Comparison of ENCODE assay signal across 2 cellular contexts in genomic region chr6:6646859-6647258, GRCh38.
TF ChIP-seq lines count a peak whose summit lies in the region.

No MANE protein-coding gene starts in this region.

TF ChIP-seq in GM23338, 12 proteins besides CTCF, POLR2A, EP300 and RAD21:
- TF ChIP-seq STAT1 (IDR thresholded peaks at IDR 0.05; ENCODE audit: unreplicated experiment) (no peak), REST (IDR thresholded peaks at IDR 0.05; ENCODE audit: unreplicated experiment) (no peak), ZNF331 (CRISPR knock-in tag; IDR thresholded peaks at IDR 0.05; ENCODE audit: low read depth) (no peak), JUNB (IDR thresholded peaks at IDR 0.05; ENCODE audit: unreplicated experiment) (no peak), EZH2phosphoT487 (IDR thresholded peaks at IDR 0.05; ENCODE audit: unreplicated experiment) (no peak), ZNF462 (CRISPR knock-in tag; IDR thresholded peaks at IDR 0.05) (no peak), POLR2AphosphoS5 (IDR thresholded peaks at IDR 0.05; ENCODE audit: low read depth) (no peak), ETS1 (IDR thresholded peaks at IDR 0.05) (no peak)

TF ChIP-seq in H1, 55 proteins besides CTCF, POLR2A, EP300 and RAD21:
- TF ChIP-seq CHD7 (IDR thresholded peaks at IDR 0.05; ENCODE audit: insufficient replicate concordance, low read length) (no peak), TAF1 (IDR thresholded peaks at IDR 0.05; ENCODE audit: low read depth, low read length) (no peak), HDAC2 (IDR thresholded peaks at IDR 0.05; ENCODE audit: borderline replicate concordance in 1 of 2, low read depth in 2 of 2, low read length in 2 of 2) (no peak), CHD1 (IDR thresholded peaks at IDR 0.05; ENCODE audit: low read depth, low read length) (no peak), FOSL1 (IDR thresholded peaks at IDR 0.05; ENCODE audit: insufficient read depth, low read depth, low read length) (no peak), KDM5A (IDR thresholded peaks at IDR 0.05; ENCODE audit: low read length) (no peak), TAF7 (optimal IDR thresholded peaks at IDR 0.05; ENCODE audit: borderline replicate concordance, low read depth, low read length) (no peak), ZNF274 (IDR thresholded peaks at IDR 0.05; ENCODE audit: borderline replicate concordance, extremely low read depth, low read length) (no peak), SIX5 (IDR thresholded peaks at IDR 0.05; ENCODE audit: low read depth, low read length) (no peak), EGR1 (IDR thresholded peaks at IDR 0.05; ENCODE audit: borderline replicate concordance, low read depth, low read length) (no peak), CTBP2 (IDR thresholded peaks at IDR 0.05; ENCODE audit: borderline replicate concordance, insufficient read depth, insufficient read length, low read length) (no peak), ATF2 (IDR thresholded peaks at IDR 0.05; ENCODE audit: low read length) (no peak), JUND (IDR thresholded peaks at IDR 0.05; ENCODE audit: low read length) (no peak), YY1 (IDR thresholded peaks at IDR 0.05; ENCODE audit: low read depth, low read length) (no peak), TBP (IDR thresholded peaks at IDR 0.05; ENCODE audit: low read depth, low read length) (no peak), PHF8 (conservative IDR thresholded peaks at IDR 0.05; ENCODE audit: low read depth, low read length) (no peak), TEAD4 (IDR thresholded peaks at IDR 0.05; ENCODE audit: low read depth, low read length) (no peak), KDM4A (IDR thresholded peaks at IDR 0.05; ENCODE audit: low read depth, low read length, severe bottlenecking) (no peak), GTF2F1 (IDR thresholded peaks at IDR 0.05; ENCODE audit: borderline replicate concordance, low read depth, low read length) (no peak), KDM1A (IDR thresholded peaks at IDR 0.05; ENCODE audit: borderline replicate concordance, low read length) (no peak)
